ENCODE assay signal across 8 cellular contexts in genomic region chr22:26484360-26484706, GRCh38. TPM values are rescaled to one million over a fixed set of nuclear protein-coding genes. Genes with fewer than 3 reads are reported as not detected.
DNase-seq lines count a peak whose midpoint lies in the region; ATAC-seq and TF ChIP-seq lines count a peak whose summit lies in the region.

No MANE protein-coding gene starts in this region.

- peak overlapping the region; percentile 90 to 96 (median 95) for H3K4me3 Mint-ChIP-seq in CD4-positive, CD25-positive, alpha-beta regulatory T cell
- peak overlapping the region; percentile 96 for H3K4me3 Mint-ChIP-seq in nephron progenitor cell

- peaks cover 36 to 65% (median 54%) of the 10 kb centered on the region in 4 donors for H3K4me1 Mint-ChIP-seq in CD4-positive, CD25-positive, alpha-beta regulatory T cell
- peaks cover 61% of the 10 kb centered on the region for H3K4me1 Mint-ChIP-seq in nephron progenitor cell

- peak overlapping the region; percentile 95 for H3K4me3 ChIP-seq in CD4-positive, CD25-positive, alpha-beta regulatory T cell (ENCODE audit: low read depth, low read length)
- H3K4me3 ChIP-seq in LNCaP clone FGC (ENCODE audit: low read depth, low read length) = peak overlapping the region; percentile 94
- H3K4me3 ChIP-seq in colonic mucosa = peak overlapping the region; percentile 90

- H3K9me3 ChIP-seq in CD4-positive, CD25-positive, alpha-beta regulatory T cell (ENCODE audit: control insufficient read depth in 2 of 2, low read length in 2 of 2) = no peaks in the 10 kb centered on the region
- H3K9me3 ChIP-seq in colonic mucosa = no peaks in the 10 kb centered on the region

- peak; percentile 39 to 42 for ATAC-seq in CD4-positive, CD25-positive, alpha-beta regulatory T cell (ENCODE audit: low read depth in 2 of 2)

- intact Hi-C loops in colonic mucosa (cut with DNase I) = no loop called here

- H3K27me3 ChIP-seq in CD4-positive, CD25-positive, alpha-beta regulatory T cell (ENCODE audit: control insufficient read depth, insufficient read depth, low read length) = no peaks in the 10 kb centered on the region
- H3K27me3 ChIP-seq in colonic mucosa = no peaks in the 10 kb centered on the region

- DNase-seq in CD4-positive, CD25-positive, alpha-beta regulatory T cell = peak; percentile 30 to 56 (median 49)
- no peak for DNase-seq in LNCaP clone FGC (ENCODE audit: low read depth)
- no peak for DNase-seq in colonic mucosa
- DNase-seq in nephron progenitor cell = no peak
- DNase-seq in NCI-H2081 treated with DMSO at 0.1 percent for 48 hours (lab: John Stamatoyannopoulos, UW) = no peak
- no peak for DNase-seq in UCSD-AML1 (lab: John Stamatoyannopoulos, UW; ENCODE audit: unreplicated experiment)
- no peak for DNase-seq in OCI-M2 (lab: John Stamatoyannopoulos, UW; ENCODE audit: unreplicated experiment)
- no peak for DNase-seq in medulla oblongata (ENCODE audit: extremely low spot score)

- H3K36me3 Mint-ChIP-seq in CD4-positive, CD25-positive, alpha-beta regulatory T cell = peaks cover 21% of the 10 kb centered on the region
- peaks cover 10% of the 10 kb centered on the region for H3K36me3 Mint-ChIP-seq in nephron progenitor cell (ENCODE audit: low read depth)

- H3K27ac ChIP-seq in CD4-positive, CD25-positive, alpha-beta regulatory T cell (ENCODE audit: insufficient read depth, low read length, poor library complexity, severe bottlenecking) = peak overlapping the region; percentile 94
- H3K27ac ChIP-seq in colonic mucosa = peak overlapping the region; percentile 91

- peaks cover 0 to 2% (median 0%) of the 10 kb centered on the region in 7 donors for H3K9me3 Mint-ChIP-seq in CD4-positive, CD25-positive, alpha-beta regulatory T cell
- H3K9me3 Mint-ChIP-seq in nephron progenitor cell = no peaks in the 10 kb centered on the region

- no peaks in the 10 kb centered on the region for H3K27me3 Mint-ChIP-seq in CD4-positive, CD25-positive, alpha-beta regulatory T cell
- H3K27me3 Mint-ChIP-seq in nephron progenitor cell (ENCODE audit: low read depth, poor library complexity) = no peaks in the 10 kb centered on the region

- H3K4me1 ChIP-seq in CD4-positive, CD25-positive, alpha-beta regulatory T cell (ENCODE audit: control insufficient read depth, insufficient read depth, low read length, poor library complexity, severe bottlenecking) = peaks cover 38% of the 10 kb centered on the region
- H3K4me1 ChIP-seq in colonic mucosa = peaks cover 9% of the 10 kb centered on the region

- peak overlapping the region; percentile 75 to 95 for H3K9ac ChIP-seq in colonic mucosa (ENCODE audit: low read depth in 2 of 2, low read length in 2 of 2)

- H3K36me3 ChIP-seq in CD4-positive, CD25-positive, alpha-beta regulatory T cell (ENCODE audit: control insufficient read depth, insufficient read depth, low read length) = peaks cover 20% of the 10 kb centered on the region
- H3K36me3 ChIP-seq in colonic mucosa = no peaks in the 10 kb centered on the region

- TF ChIP-seq CTCF in LNCaP clone FGC (IDR thresholded peaks at IDR 0.05; ENCODE audit: control insufficient read depth, extremely low read depth, insufficient read depth) (no peak), colonic mucosa (IDR thresholded peaks at IDR 0.05) (no peak), nephron progenitor cell (IDR thresholded peaks at IDR 0.05) (no peak)

- peak overlapping the region; percentile 82 to 99 (median 99) for H3K27ac Mint-ChIP-seq in CD4-positive, CD25-positive, alpha-beta regulatory T cell
- H3K27ac Mint-ChIP-seq in nephron progenitor cell = peak overlapping the region; percentile 55

RNA-seq across cellular contexts. Expression of gene SRRD, which starts 0.7 kb away (rescaled TPM):
- total RNA-seq in CD4-positive, CD25-positive, alpha-beta regulatory T cell = 27.3 TPM
- polyA plus RNA-seq in CD4-positive, CD25-positive, alpha-beta regulatory T cell = 10 to 100 TPM; 25.5 to 34.7 (median 29.1) TPM
- 10 to 100 TPM; 11.8 to 16.4 TPM for total RNA-seq in colonic mucosa

RNA-seq across cellular contexts. Expression of gene HPS4, which starts 0.8 kb away (rescaled TPM):
- 44.6 TPM for total RNA-seq in CD4-positive, CD25-positive, alpha-beta regulatory T cell
- polyA plus RNA-seq in CD4-positive, CD25-positive, alpha-beta regulatory T cell = 10 to 100 TPM; 12.0 to 16.1 (median 13.6) TPM
- 10 to 100 TPM; 23.8 to 26.3 TPM for total RNA-seq in colonic mucosa

RNA-seq across cellular contexts. Expression of gene TFIP11, which starts 27.9 kb away (rescaled TPM):
- total RNA-seq in CD4-positive, CD25-positive, alpha-beta regulatory T cell = 109 TPM
- polyA plus RNA-seq in CD4-positive, CD25-positive, alpha-beta regulatory T cell = 10 to 100 TPM; 31.9 to 43.7 (median 39.2) TPM
- total RNA-seq in colonic mucosa = 10 to 100 TPM; 31.8 to 36.4 TPM

RNA-seq across cellular contexts. Expression of gene ASPHD2, which starts 55.3 kb away (rescaled TPM):
- total RNA-seq in CD4-positive, CD25-positive, alpha-beta regulatory T cell = 4.3 TPM
- 1 to 10 TPM; 3.1 to 8.5 (median 4.4) TPM for polyA plus RNA-seq in CD4-positive, CD25-positive, alpha-beta regulatory T cell
- 1 to 10 TPM; 3.8 to 4.3 TPM for total RNA-seq in colonic mucosa

Comparison
In these comparisons a context has a peak if more than half of its experiments do, and no peak if none do; other contexts are left out.
1. DNase-seq: peak in CD4-positive, CD25-positive, alpha-beta regulatory T cell (3 of 3); none in LNCaP clone FGC (single experiment), colonic mucosa (single experiment), nephron progenitor cell (single experiment), NCI-H2081 treated with DMSO at 0.1 percent for 48 hours (single experiment), UCSD-AML1 (single experiment), OCI-M2 (single experiment) and medulla oblongata (single experiment).
2. Peak in every context shown above with its lines, with median percentiles within 50 percentile points of each other: H3K4me3 ChIP-seq.